ENCODE assay signal across 1 cellular context in genomic region chr2:100813527-100813926, GRCh38.
TF ChIP-seq lines count a peak whose summit lies in the region.

No MANE protein-coding gene starts in this region.

TF ChIP-seq in GM23338, 12 proteins besides CTCF, POLR2A, EP300 and RAD21 (continued from another document):
- TF ChIP-seq REST (IDR thresholded peaks at IDR 0.05; ENCODE audit: unreplicated experiment): no peak
- TF ChIP-seq ZNF114 (CRISPR knock-in tag; IDR thresholded peaks at IDR 0.05): no peak
- TF ChIP-seq EZH2phosphoT487 (IDR thresholded peaks at IDR 0.05; ENCODE audit: unreplicated experiment): no peak
- no peak for TF ChIP-seq STAT1 (IDR thresholded peaks at IDR 0.05; ENCODE audit: unreplicated experiment)
- TF ChIP-seq, protein P1, sequence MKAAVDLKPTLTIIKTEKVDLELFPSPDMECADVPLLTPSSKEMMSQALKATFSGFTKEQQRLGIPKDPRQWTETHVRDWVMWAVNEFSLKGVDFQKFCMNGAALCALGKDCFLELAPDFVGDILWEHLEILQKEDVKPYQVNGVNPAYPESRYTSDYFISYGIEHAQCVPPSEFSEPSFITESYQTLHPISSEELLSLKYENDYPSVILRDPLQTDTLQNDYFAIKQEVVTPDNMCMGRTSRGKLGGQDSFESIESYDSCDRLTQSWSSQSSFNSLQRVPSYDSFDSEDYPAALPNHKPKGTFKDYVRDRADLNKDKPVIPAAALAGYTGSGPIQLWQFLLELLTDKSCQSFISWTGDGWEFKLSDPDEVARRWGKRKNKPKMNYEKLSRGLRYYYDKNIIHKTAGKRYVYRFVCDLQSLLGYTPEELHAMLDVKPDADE (IDR thresholded peaks at IDR 0.05): no peak
- TF ChIP-seq ZNF331 (CRISPR knock-in tag; IDR thresholded peaks at IDR 0.05; ENCODE audit: low read depth): no peak
- TF ChIP-seq POLR2AphosphoS5 (IDR thresholded peaks at IDR 0.05; ENCODE audit: low read depth): no peak
- no peak for TF ChIP-seq JUNB (IDR thresholded peaks at IDR 0.05; ENCODE audit: unreplicated experiment)
- TF ChIP-seq CREB1 (CRISPR knock-in tag; IDR thresholded peaks at IDR 0.05; ENCODE audit: low read depth): no peak
